ENCODE assay signal across 1 cellular context in the genomic region with DNA sequence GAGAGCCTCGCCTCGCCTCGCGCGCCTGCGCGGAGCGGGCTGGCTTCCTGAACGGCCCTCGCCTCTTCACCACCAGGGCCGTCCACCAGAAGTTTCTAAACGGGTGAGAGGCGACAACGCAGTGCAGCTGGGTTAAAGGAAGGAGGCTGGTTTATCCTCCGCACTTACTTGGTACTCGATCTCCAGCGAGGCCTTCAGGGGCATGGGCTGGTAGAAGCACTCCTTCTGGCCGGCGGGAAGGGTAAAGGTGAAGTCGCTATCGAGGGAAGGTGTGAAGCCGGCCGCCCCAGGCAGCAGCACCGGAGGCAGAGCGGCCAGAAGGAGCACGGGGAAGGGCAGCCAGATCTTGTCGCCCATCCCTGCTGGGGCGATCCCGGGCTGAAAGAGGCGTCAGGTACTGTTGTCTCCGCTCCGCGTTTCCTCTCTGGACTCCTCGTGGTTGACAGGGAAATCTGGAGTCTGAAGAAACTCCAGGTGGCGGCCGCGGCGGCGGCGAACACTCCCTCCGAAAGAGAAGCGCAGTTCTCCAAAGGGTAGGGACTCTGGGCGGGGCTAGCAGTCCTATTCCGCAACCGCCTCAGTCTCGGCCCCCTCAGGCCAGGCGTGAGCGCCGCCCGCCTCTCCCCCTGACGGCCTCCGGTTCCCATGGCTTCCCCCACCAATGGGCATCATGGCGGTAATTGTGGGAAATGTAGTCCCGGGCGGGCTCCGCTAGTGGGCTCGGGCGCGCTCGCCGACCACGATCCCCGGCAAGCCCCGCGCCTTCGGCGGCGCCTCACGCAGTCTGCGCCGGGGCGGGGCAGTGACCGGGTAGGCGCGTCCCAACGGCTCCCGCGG.
TF ChIP-seq lines count a peak whose summit lies in the region.

TSS of gene TMED5 (minus strand) at position 528 of the 837 bp plus-strand sequence. CDS start at position 357, 171 bp downstream.

TF ChIP-seq in K562, 482 proteins besides CTCF, POLR2A, EP300 and RAD21 (continued from another document):
- TF ChIP-seq ARID3A (IDR thresholded peaks at IDR 0.05; ENCODE audit: borderline replicate concordance, low read depth, low read length) = no peak
- TF ChIP-seq FOXP1 (CRISPR knock-in tag; IDR thresholded peaks at IDR 0.05) = peak; percentile 84
- TF ChIP-seq FUS (optimal IDR thresholded peaks at IDR 0.05; ENCODE audit: low read depth, low read length) = no peak
- no peak for TF ChIP-seq ZNF445 (CRISPR knock-in tag; IDR thresholded peaks at IDR 0.05; ENCODE audit: low read depth)
- TF ChIP-seq, protein P1, sequence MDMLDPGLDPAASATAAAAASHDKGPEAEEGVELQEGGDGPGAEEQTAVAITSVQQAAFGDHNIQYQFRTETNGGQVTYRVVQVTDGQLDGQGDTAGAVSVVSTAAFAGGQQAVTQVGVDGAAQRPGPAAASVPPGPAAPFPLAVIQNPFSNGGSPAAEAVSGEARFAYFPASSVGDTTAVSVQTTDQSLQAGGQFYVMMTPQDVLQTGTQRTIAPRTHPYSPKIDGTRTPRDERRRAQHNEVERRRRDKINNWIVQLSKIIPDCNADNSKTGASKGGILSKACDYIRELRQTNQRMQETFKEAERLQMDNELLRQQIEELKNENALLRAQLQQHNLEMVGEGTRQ (CRISPR knock-in tag; IDR thresholded peaks at IDR 0.05) = no peak
- no peak for TF ChIP-seq ZNF561 (CRISPR knock-in tag; conservative IDR thresholded peaks at IDR 0.05)
- TF ChIP-seq ZNF785 (CRISPR knock-in tag; IDR thresholded peaks at IDR 0.05) = no peak
- TF ChIP-seq ZNF707 (CRISPR knock-in tag; conservative IDR thresholded peaks at IDR 0.05) = no peak
- no peak for TF ChIP-seq NFE2 (IDR thresholded peaks at IDR 0.05; ENCODE audit: low read depth)
- no peak for TF ChIP-seq NR3C1 (CRISPR knock-in tag; IDR thresholded peaks at IDR 0.05)
- TF ChIP-seq, protein P2, sequence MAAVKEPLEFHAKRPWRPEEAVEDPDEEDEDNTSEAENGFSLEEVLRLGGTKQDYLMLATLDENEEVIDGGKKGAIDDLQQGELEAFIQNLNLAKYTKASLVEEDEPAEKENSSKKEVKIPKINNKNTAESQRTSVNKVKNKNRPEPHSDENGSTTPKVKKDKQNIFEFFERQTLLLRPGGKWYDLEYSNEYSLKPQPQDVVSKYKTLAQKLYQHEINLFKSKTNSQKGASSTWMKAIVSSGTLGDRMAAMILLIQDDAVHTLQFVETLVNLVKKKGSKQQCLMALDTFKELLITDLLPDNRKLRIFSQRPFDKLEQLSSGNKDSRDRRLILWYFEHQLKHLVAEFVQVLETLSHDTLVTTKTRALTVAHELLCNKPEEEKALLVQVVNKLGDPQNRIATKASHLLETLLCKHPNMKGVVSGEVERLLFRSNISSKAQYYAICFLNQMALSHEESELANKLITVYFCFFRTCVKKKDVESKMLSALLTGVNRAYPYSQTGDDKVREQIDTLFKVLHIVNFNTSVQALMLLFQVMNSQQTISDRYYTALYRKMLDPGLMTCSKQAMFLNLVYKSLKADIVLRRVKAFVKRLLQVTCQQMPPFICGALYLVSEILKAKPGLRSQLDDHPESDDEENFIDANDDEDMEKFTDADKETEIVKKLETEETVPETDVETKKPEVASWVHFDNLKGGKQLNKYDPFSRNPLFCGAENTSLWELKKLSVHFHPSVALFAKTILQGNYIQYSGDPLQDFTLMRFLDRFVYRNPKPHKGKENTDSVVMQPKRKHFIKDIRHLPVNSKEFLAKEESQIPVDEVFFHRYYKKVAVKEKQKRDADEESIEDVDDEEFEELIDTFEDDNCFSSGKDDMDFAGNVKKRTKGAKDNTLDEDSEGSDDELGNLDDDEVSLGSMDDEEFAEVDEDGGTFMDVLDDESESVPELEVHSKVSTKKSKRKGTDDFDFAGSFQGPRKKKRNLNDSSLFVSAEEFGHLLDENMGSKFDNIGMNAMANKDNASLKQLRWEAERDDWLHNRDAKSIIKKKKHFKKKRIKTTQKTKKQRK (IDR thresholded peaks at IDR 0.05; ENCODE audit: borderline replicate concordance, low read depth, low read length) = no peak
- TF ChIP-seq, protein P3, sequence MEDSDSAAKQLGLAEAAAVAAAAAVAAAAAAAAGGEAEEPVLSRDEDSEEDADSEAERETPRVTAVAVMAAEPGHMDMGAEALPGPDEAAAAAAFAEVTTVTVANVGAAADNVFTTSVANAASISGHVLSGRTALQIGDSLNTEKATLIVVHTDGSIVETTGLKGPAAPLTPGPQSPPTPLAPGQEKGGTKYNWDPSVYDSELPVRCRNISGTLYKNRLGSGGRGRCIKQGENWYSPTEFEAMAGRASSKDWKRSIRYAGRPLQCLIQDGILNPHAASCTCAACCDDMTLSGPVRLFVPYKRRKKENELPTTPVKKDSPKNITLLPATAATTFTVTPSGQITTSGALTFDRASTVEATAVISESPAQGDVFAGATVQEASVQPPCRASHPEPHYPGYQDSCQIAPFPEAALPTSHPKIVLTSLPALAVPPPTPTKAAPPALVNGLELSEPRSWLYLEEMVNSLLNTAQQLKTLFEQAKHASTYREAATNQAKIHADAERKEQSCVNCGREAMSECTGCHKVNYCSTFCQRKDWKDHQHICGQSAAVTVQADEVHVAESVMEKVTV (CRISPR knock-in tag; IDR thresholded peaks at IDR 0.05) = no peak
- no peak for TF ChIP-seq KAT8 (IDR thresholded peaks at IDR 0.05; ENCODE audit: low read depth)
- no peak for TF ChIP-seq ARNT (IDR thresholded peaks at IDR 0.05)
